1 cellular context compared by ENCODE assay signal in the genomic region with DNA sequence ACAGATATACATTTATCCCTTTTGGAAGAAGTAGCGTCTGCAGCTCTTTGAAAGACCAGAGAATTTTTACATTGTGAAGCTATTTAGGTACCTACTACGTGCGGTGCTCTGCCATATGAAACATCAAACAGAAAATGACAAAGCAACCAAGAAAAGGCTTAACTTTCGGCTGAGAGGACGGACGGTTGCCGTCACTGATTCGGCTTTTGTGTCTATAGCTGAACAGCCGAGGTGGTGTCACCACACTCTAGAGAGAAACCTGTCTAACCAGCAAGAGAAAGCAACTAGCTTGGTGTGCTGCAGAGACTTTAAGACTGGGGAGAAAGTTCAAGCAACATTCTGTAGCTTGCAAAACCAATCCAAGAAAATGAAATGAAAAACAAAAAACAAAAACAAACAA.
TF ChIP-seq lines count a peak whose summit lies in the region.

No MANE protein-coding gene starts in this region.

TF ChIP-seq in GM23338, 12 proteins besides CTCF, POLR2A, EP300 and RAD21 (continued from another document):
- TF ChIP-seq, protein P1, sequence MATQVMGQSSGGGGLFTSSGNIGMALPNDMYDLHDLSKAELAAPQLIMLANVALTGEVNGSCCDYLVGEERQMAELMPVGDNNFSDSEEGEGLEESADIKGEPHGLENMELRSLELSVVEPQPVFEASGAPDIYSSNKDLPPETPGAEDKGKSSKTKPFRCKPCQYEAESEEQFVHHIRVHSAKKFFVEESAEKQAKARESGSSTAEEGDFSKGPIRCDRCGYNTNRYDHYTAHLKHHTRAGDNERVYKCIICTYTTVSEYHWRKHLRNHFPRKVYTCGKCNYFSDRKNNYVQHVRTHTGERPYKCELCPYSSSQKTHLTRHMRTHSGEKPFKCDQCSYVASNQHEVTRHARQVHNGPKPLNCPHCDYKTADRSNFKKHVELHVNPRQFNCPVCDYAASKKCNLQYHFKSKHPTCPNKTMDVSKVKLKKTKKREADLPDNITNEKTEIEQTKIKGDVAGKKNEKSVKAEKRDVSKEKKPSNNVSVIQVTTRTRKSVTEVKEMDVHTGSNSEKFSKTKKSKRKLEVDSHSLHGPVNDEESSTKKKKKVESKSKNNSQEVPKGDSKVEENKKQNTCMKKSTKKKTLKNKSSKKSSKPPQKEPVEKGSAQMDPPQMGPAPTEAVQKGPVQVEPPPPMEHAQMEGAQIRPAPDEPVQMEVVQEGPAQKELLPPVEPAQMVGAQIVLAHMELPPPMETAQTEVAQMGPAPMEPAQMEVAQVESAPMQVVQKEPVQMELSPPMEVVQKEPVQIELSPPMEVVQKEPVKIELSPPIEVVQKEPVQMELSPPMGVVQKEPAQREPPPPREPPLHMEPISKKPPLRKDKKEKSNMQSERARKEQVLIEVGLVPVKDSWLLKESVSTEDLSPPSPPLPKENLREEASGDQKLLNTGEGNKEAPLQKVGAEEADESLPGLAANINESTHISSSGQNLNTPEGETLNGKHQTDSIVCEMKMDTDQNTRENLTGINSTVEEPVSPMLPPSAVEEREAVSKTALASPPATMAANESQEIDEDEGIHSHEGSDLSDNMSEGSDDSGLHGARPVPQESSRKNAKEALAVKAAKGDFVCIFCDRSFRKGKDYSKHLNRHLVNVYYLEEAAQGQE (IDR thresholded peaks at IDR 0.05; ENCODE audit: unreplicated experiment), result no peak
